9 cellular contexts compared by ENCODE assay signal in genomic region chr3:139718415-139718814, GRCh38. TPM values are rescaled to one million over a fixed set of nuclear protein-coding genes. Genes with fewer than 3 reads are reported as not detected.
DNase-seq lines count a peak whose midpoint lies in the region; ATAC-seq, FAIRE-seq and TF ChIP-seq lines count a peak whose summit lies in the region.
"Had no signal": no experiment of that assay in that cellular context is flagged by ENCODE, and none has a peak within 500 bp of the region (broad histone marks: within the 10 kb centered on the region; RNA-seq: fewer than 3 reads in every experiment).

No MANE protein-coding gene starts in this region.

- no peak overlapping the region for H3K4me2 ChIP-seq in A549

- H3K27ac ChIP-seq in A549: no peak overlapping the region
- H3K27ac ChIP-seq in spleen: no peak overlapping the region
- H3K27ac ChIP-seq: neutrophil had no signal

- peaks cover 36% of the 10 kb centered on the region for H3K27me3 ChIP-seq in adipocyte (replicated peaks; ENCODE audit: control insufficient read depth, insufficient read depth, low read length)
- no peaks in the 10 kb centered on the region for H3K27me3 ChIP-seq in spleen (replicated peaks in 1 of 7)
- H3K27me3 ChIP-seq: neutrophil had no signal

- DNase-seq in A549 (ENCODE audit: low read depth in 1 of 2, low spot score in 1 of 2) (peak; percentile 25 to 30), HEK293T (ENCODE audit: extremely low spot score) (peak; percentile 63), adipocyte (ENCODE audit: low read depth) (peak; percentile 61), islet precursor cell (peak; percentile 84), foreskin melanocyte (no peak), spleen (no peak)

- WGBS in A549 (ENCODE audit: missing lambda C conversion rate): 12% methylated on average over 2 of the region's 3 CpGs
- 52 to 63% (median 57%) methylated on average over 3 of the region's 3 CpGs for WGBS in spleen, 5 donors

- intact Hi-C loops in spleen (cut with DNase I; ENCODE audit: low total_unique reads): no loop called here

- no peak for FAIRE-seq in A549 (lab: Jason Lieb, UNC)

- POLR2A ChIA-PET in A549 (lab: Yijun Ruan, JAX): no interaction called here
- POLR2A ChIA-PET in HEK293T (lab: Yijun Ruan, JAX): no interaction called here

- ATAC-seq in A549 (peak in 1 of 2 experiments; percentile 84; a peak in 3 of 6 replicates), GM18858 (IDR thresholded peaks at IDR 0.05; ENCODE audit: unreplicated experiment) (no peak), HG03565 (IDR thresholded peaks at IDR 0.05; ENCODE audit: unreplicated experiment) (no peak)

- H3K36me3 ChIP-seq in adipocyte (ENCODE audit: control insufficient read depth, insufficient read depth, low read length, severe bottlenecking) (no peaks in the 10 kb centered on the region), spleen (no peaks in the 10 kb centered on the region)
- H3K36me3 ChIP-seq: neutrophil had no signal

- H3K4me3 ChIP-seq in A549: no peak overlapping the region
- H3K4me3 ChIP-seq in adipocyte (ENCODE audit: low read length): no peak overlapping the region
- H3K4me3 ChIP-seq in spleen: no peak overlapping the region

- CTCF ChIA-PET in A549 (lab: Yijun Ruan, JAX) (interaction anchor here (1.1 to 2.4 kb wide), 5 partner anchors 10 to 781 kb away, joined by 3 to 6 read pairs (median 3); no protein-coding TSS in a partner anchor), HEK293T (lab: Yijun Ruan, JAX) (interaction anchor here (0.5 to 0.7 kb wide), 2 partner anchors 220 to 1019 kb away, joined by 3 to 4 read pairs; no protein-coding TSS in a partner anchor)

- TF ChIP-seq POLR2A in A549 (IDR thresholded peaks at IDR 0.05; ENCODE audit: low read length) (no peak), spleen (IDR thresholded peaks at IDR 0.05) (no peak)

- H3K9me3 ChIP-seq in A549 (no peaks in the 10 kb centered on the region), adipocyte (ENCODE audit: control insufficient read depth, low read length) (no peaks in the 10 kb centered on the region), spleen (no peaks in the 10 kb centered on the region)
- H3K9me3 ChIP-seq: neutrophil had no signal

- no peak overlapping the region for H3K9ac ChIP-seq in adipocyte (ENCODE audit: low read length)

- TF ChIP-seq EP300 in A549 (IDR thresholded peaks at IDR 0.05): no peak

- no peak; a peak in 1 of 5 replicates for TF ChIP-seq RAD21 in A549 (conservative IDR thresholded peaks at IDR 0.05 in 1 of 2, IDR thresholded peaks at IDR 0.05 in 1 of 2)

- H3K4me1 ChIP-seq in A549 (no peaks in the 10 kb centered on the region), adipocyte (ENCODE audit: control insufficient read depth, insufficient read depth, low read length) (no peaks in the 10 kb centered on the region), spleen (no peaks in the 10 kb centered on the region)

- TF ChIP-seq CTCF in A549 (IDR thresholded peaks at IDR 0.05): peak; percentile 29; the same call in 1 of the 3 replicates
- peak in 2 of 11 experiments; percentile 5 to 23 for TF ChIP-seq CTCF in spleen (IDR thresholded peaks at IDR 0.05 in 8 of 11, conservative IDR thresholded peaks at IDR 0.05 in 3 of 11)

TF ChIP-seq in A549, 52 proteins besides CTCF, POLR2A, EP300 and RAD21:
- TF ChIP-seq MAX (IDR thresholded peaks at IDR 0.05): no peak
- TF ChIP-seq SMC3 (IDR thresholded peaks at IDR 0.05): peak; percentile 29; the same call in 1 of the 3 replicates
- TF ChIP-seq NR3C1 (IDR thresholded peaks at IDR 0.05): no peak
TF ChIP-seq in A549: peak in this region for 1.

TF ChIP-seq in HEK293T, 16 proteins besides CTCF, POLR2A, EP300 and RAD21:
- TF ChIP-seq BHLHE40 (IDR thresholded peaks at IDR 0.05; ENCODE audit: borderline replicate concordance) (no peak), PKNOX1 (IDR thresholded peaks at IDR 0.05) (no peak), ARNT (IDR thresholded peaks at IDR 0.05) (no peak), FOXM1 (IDR thresholded peaks at IDR 0.05; ENCODE audit: borderline replicate concordance) (no peak), NFRKB (IDR thresholded peaks at IDR 0.05) (no peak), ZNF384 (IDR thresholded peaks at IDR 0.05) (no peak), ELF4 (IDR thresholded peaks at IDR 0.05) (no peak), TARDBP (IDR thresholded peaks at IDR 0.05) (no peak), FOXK2 (IDR thresholded peaks at IDR 0.05) (no peak), L3MBTL2 (conservative IDR thresholded peaks at IDR 0.05) (no peak)
TF ChIP-seq in HEK293T: peak in this region for 0.

RNA-seq across cellular contexts. Expression of gene NMNAT3, which starts 40.6 kb away (rescaled TPM):
- polyA plus RNA-seq in A549 (2011; rRNA removed) (2.6 and 2.9 TPM in 2 replicates), A549 (2017; fragmentation: RNase III; extraction: RNeasy Plus Mini Kit Qiagen cat#74134 plus additional on column Dnase treatment) (1.2 to 1.4 TPM (median 1.2 TPM) in 3 replicates), spleen (1 to 10 TPM; 2.6 to 3.4 (median 3.0) TPM)
- 2.4 and 2.5 TPM in 2 replicates for polyA plus RNA-seq in A549 (2012; cell fraction: cytosol; rRNA removed)
- 1.8 and 3.0 TPM in 2 replicates for polyA plus RNA-seq in A549 (2012; cell fraction: nucleus; rRNA removed)
- 2.7 and 5.4 TPM in 2 replicates for polyA minus RNA-seq in A549 (2011; rRNA and poly(A)+ RNA removed)
- total RNA-seq in spleen: 10 to 100 TPM in 1 of 7 donors, 1 to 10 TPM in 6; 5.2 to 12.5 (median 9.0) TPM

Comparison
In these comparisons a context has a peak if more than half of its experiments do, and no peak if none do; other contexts are left out.
1. DNase-seq: peak in A549 (2 of 2), HEK293T (single experiment), adipocyte (single experiment) and islet precursor cell (single experiment); none in foreskin melanocyte (single experiment) and spleen (single experiment).